19 cellular contexts compared by ENCODE assay signal in genomic region chr2:5781679-5782078, GRCh38.
DNase-seq lines count a peak whose midpoint lies in the region; FAIRE-seq and TF ChIP-seq lines count a peak whose summit lies in the region.
"Had no signal": no experiment of that assay in that cellular context is flagged by ENCODE, and none has a peak within 500 bp of the region (broad histone marks: within the 10 kb centered on the region; RNA-seq: fewer than 3 reads in every experiment).

No MANE protein-coding gene starts in this region.

- peaks cover 2% of the 10 kb centered on the region; the same call in 1 of the 2 replicates for H3K23me2 ChIP-seq in H1 (ENCODE audit: low read depth, low read length)

- WGBS in H1 (ENCODE audit: extremely low coverage in 1 of 2, insufficient coverage in 1 of 2, insufficient read length in 1 of 2, insufficient replicate concordance in 2 of 2, low coverage in 1 of 2, low lambda C conversion rate in 2 of 2, missing lambda C conversion rate in 1 of 2), 2 experiments = 95% methylated on average over 10 of the region's 14 CpGs; no CpG with 5 or more reads in 1 of the 2 experiments
- no CpG with 5 or more reads among the region's 14 CpGs for WGBS in trophoblast cell (ENCODE audit: extremely low coverage, insufficient coverage, insufficient read length)

- H3K4me3 ChIP-seq in H7 (ENCODE audit: insufficient read depth, low read depth, low read length) = no peak overlapping the region
- no peak overlapping the region for H3K4me3 ChIP-seq in H1 (ENCODE audit: extremely low read depth in 1 of 4, insufficient read depth in 2 of 4, low read depth in 3 of 4, low read length in 4 of 4)
- H3K4me3 ChIP-seq in trophoblast cell (ENCODE audit: low read depth, low read length) = no peak overlapping the region
- H3K4me3 ChIP-seq in foreskin fibroblast (ENCODE audit: low read depth in 1 of 2, low read length in 2 of 2) = no peak overlapping the region
- H3K4me3 ChIP-seq: GM12878, HAP-1 had no signal

- no peak overlapping the region for H2AK5ac ChIP-seq in H1 (ENCODE audit: low read depth, low read length)
- no peak overlapping the region for H2AK5ac ChIP-seq in trophoblast cell (ENCODE audit: low read length)

- FAIRE-seq in H1 (lab: Jason Lieb, UNC) = no peak
- FAIRE-seq: GM12878, GM19239 had no signal

- H3K27me3 ChIP-seq in H7 (ENCODE audit: control insufficient read depth, insufficient read depth, low read length) (no peaks in the 10 kb centered on the region), H1 (replicated peaks in 1 of 4; ENCODE audit: control insufficient read depth in 3 of 4, extremely low read depth in 1 of 4, insufficient read depth in 3 of 4, low read length in 3 of 4) (no peaks in the 10 kb centered on the region), trophoblast cell (ENCODE audit: insufficient read depth, low read length) (no peaks in the 10 kb centered on the region)

- no peaks in the 10 kb centered on the region for H3K36me3 Mint-ChIP-seq in activated CD4-positive, alpha-beta T cell treated with anti-CD3 and anti-CD28 coated beads, Interleukin-2, amount 10 ng/mL, durations not matched to agents 7 days and 5 days (ENCODE audit: low read depth)
- H3K36me3 Mint-ChIP-seq: CD4-positive, CD25-positive, alpha-beta regulatory T cell; CD8-positive, alpha-beta T cell had no signal

- H4K12ac ChIP-seq in trophoblast cell (ENCODE audit: low read depth, low read length) = no peak overlapping the region

- H4K91ac ChIP-seq in H1 (replicated peaks; ENCODE audit: insufficient read length, low read length) (no peak overlapping the region), trophoblast cell (ENCODE audit: low read depth, low read length) (no peak overlapping the region)

- H2BK20ac ChIP-seq in H1 (ENCODE audit: low read length) = no peak overlapping the region

- H3K18ac ChIP-seq in H1 (ENCODE audit: extremely low read depth, low read length) (no peak overlapping the region), trophoblast cell (ENCODE audit: low read length) (no peak overlapping the region)

- no peaks in the 10 kb centered on the region for H3K4me1 Mint-ChIP-seq in activated CD4-positive, alpha-beta T cell treated with anti-CD3 and anti-CD28 coated beads, Interleukin-2, amount 10 ng/mL, durations not matched to agents 7 days and 5 days
- H3K4me1 Mint-ChIP-seq: CD4-positive, CD25-positive, alpha-beta regulatory T cell had no signal

- no peak overlapping the region for H3K27ac Mint-ChIP-seq in activated CD4-positive, alpha-beta T cell treated with anti-CD3 and anti-CD28 coated beads, Interleukin-2, amount 10 ng/mL, durations not matched to agents 7 days and 5 days
- H3K27ac Mint-ChIP-seq: CD4-positive, CD25-positive, alpha-beta regulatory T cell; CD8-positive, alpha-beta T cell; HFFc6 had no signal

- no peak for TF ChIP-seq POLR2A in H1 (IDR thresholded peaks at IDR 0.05; ENCODE audit: control extremely low read depth in 1 of 2, low read depth in 2 of 2, low read length in 2 of 2)

- no peak overlapping the region for H4K5ac ChIP-seq in H1 (ENCODE audit: insufficient read length, low read depth, low read length)

- H3K9ac ChIP-seq in H1 (replicated peaks in 1 of 4; ENCODE audit: extremely low read depth in 1 of 4, low read depth in 3 of 4, low read length in 3 of 4) = no peak overlapping the region
- no peak overlapping the region for H3K9ac ChIP-seq in trophoblast cell (ENCODE audit: low read length)

- H3K23ac ChIP-seq in H1 (ENCODE audit: insufficient read length) (no peak overlapping the region), trophoblast cell (ENCODE audit: low read length) (no peak overlapping the region)

- CTCF ChIA-PET in H1 (lab: Charles Lee; ENCODE audit: partially characterized antibody) = no interaction called here
- CTCF ChIA-PET in activated CD4-positive, alpha-beta T cell treated with anti-CD3 and anti-CD28 coated beads, Interleukin-2, amount 10 ng/mL, durations not matched to agents 7 days and 5 days (lab: Charles Lee) = no interaction called here

- H2BK12ac ChIP-seq in H1 (ENCODE audit: low read depth, low read length) (no peak overlapping the region), trophoblast cell (ENCODE audit: low read length) (no peak overlapping the region)

- no peak overlapping the region for H3K4me3 Mint-ChIP-seq in activated CD4-positive, alpha-beta T cell treated with anti-CD3 and anti-CD28 coated beads, Interleukin-2, amount 10 ng/mL, durations not matched to agents 7 days and 5 days
- H3K4me3 Mint-ChIP-seq: CD4-positive, CD25-positive, alpha-beta regulatory T cell; CD8-positive, alpha-beta T cell; HFFc6 had no signal

- H2BK5ac ChIP-seq in H1 (ENCODE audit: low read depth, low read length) (no peak overlapping the region), trophoblast cell (ENCODE audit: low read depth, low read length, poor library complexity) (no peak overlapping the region)

- no peaks in the 10 kb centered on the region; a peak in 1 of 4 replicates for H3K9me3 ChIP-seq in H1 (ENCODE audit: insufficient read depth in 2 of 2, low read depth in 1 of 2, low read length in 1 of 2)
- no peaks in the 10 kb centered on the region for H3K9me3 ChIP-seq in trophoblast cell (ENCODE audit: insufficient read depth, low read depth, low read length)
- H3K9me3 ChIP-seq: Caco-2, HAP-1 had no signal

- no peak for TF ChIP-seq RAD21 in H1 (IDR thresholded peaks at IDR 0.05 in 1 of 2, conservative IDR thresholded peaks at IDR 0.05 in 1 of 2; ENCODE audit: low read depth in 2 of 2, low read length in 2 of 2)

- TF ChIP-seq EP300 in H1 (IDR thresholded peaks at IDR 0.05; ENCODE audit: borderline replicate concordance in 1 of 2, low read depth in 2 of 2, low read length in 2 of 2) = no peak

- H3K4me2 ChIP-seq in H1 (ENCODE audit: insufficient read depth in 1 of 2, low read depth in 2 of 2, low read length in 2 of 2) (no peak overlapping the region), trophoblast cell (ENCODE audit: low read length) (peak overlapping the region; percentile 12)

- H3K27me3 Mint-ChIP-seq in activated CD4-positive, alpha-beta T cell treated with anti-CD3 and anti-CD28 coated beads, Interleukin-2, amount 10 ng/mL, durations not matched to agents 7 days and 5 days = no peaks in the 10 kb centered on the region
- H3K27me3 Mint-ChIP-seq: CD4-positive, CD25-positive, alpha-beta regulatory T cell had no signal

- TF ChIP-seq CTCF in H1 (IDR thresholded peaks at IDR 0.05; ENCODE audit: control extremely low read depth in 1 of 3, insufficient read depth in 1 of 3, low read depth in 1 of 3, low read length in 3 of 3) = no peak
- TF ChIP-seq CTCF in foreskin fibroblast (IDR thresholded peaks at IDR 0.05; ENCODE audit: low read depth, low read length) = no peak

- H3K27ac ChIP-seq in H1 (ENCODE audit: low read depth, low read length) = no peak overlapping the region
- H3K27ac ChIP-seq in trophoblast cell (ENCODE audit: low read depth, low read length) = no peak overlapping the region

- POLR2A ChIA-PET in H1 (lab: Charles Lee; ENCODE audit: partially characterized antibody) = no interaction called here
- POLR2A ChIA-PET in activated CD4-positive, alpha-beta T cell treated with anti-CD3 and anti-CD28 coated beads, Interleukin-2, amount 10 ng/mL, durations not matched to agents 7 days and 5 days (lab: Charles Lee) = no interaction called here

- H3K79me2 ChIP-seq in H1 (ENCODE audit: control insufficient read depth in 1 of 2, insufficient read depth in 2 of 2, low read length in 2 of 2) (no peaks in the 10 kb centered on the region), trophoblast cell (ENCODE audit: control insufficient read depth, insufficient read depth, low read length, poor library complexity) (no peaks in the 10 kb centered on the region)

- H2BK15ac ChIP-seq in H1 (ENCODE audit: low read length) = no peak overlapping the region

- H3K36me3 ChIP-seq in H7 (replicated peaks; ENCODE audit: control insufficient read depth, insufficient read depth, low read length) (no peaks in the 10 kb centered on the region), H1 (ENCODE audit: control insufficient read depth in 2 of 4, insufficient read depth in 4 of 4, low read length in 3 of 4) (no peaks in the 10 kb centered on the region), trophoblast cell (ENCODE audit: control insufficient read depth in 1 of 2, insufficient read depth in 2 of 2, low read length in 2 of 2) (no peaks in the 10 kb centered on the region)
- H3K36me3 ChIP-seq: HAP-1 had no signal

- H2BK120ac ChIP-seq in H1 (replicated peaks; ENCODE audit: low read depth, low read length) (no peak overlapping the region), trophoblast cell (ENCODE audit: insufficient read depth, low read length, poor library complexity) (no peak overlapping the region)

- no peak overlapping the region for H3K4ac ChIP-seq in H1 (replicated peaks; ENCODE audit: insufficient read length, low read depth, low read length)
- H3K4ac ChIP-seq in trophoblast cell (ENCODE audit: low read depth, low read length) = no peak overlapping the region

- H3K56ac ChIP-seq in H1 (replicated peaks; ENCODE audit: insufficient read length, low read depth, low read length) = no peak overlapping the region

- H2AFZ ChIP-seq in H1 (ENCODE audit: low read length) = no peak overlapping the region
- H2AFZ ChIP-seq in trophoblast cell (ENCODE audit: insufficient read depth, low read length, poor library complexity) = no peak overlapping the region

- peak; percentile 6 for DNase-seq in ELF-1 (ENCODE audit: low read depth, low spot score)
- peak; percentile 17 for DNase-seq in H7
- no peak for DNase-seq in H1 (ENCODE audit: low read depth in 1 of 2, low spot score in 2 of 2)
- no peak for DNase-seq in trophoblast cell
- no peak for DNase-seq in activated CD4-positive, alpha-beta T cell treated with anti-CD3 and anti-CD28 coated beads, Interleukin-2, amount 10 ng/mL, durations not matched to agents 7 days and 5 days
- DNase-seq in NCI-H2196 treated with DMSO at 0.1 percent for 48 hours (lab: John Stamatoyannopoulos, UW; ENCODE audit: unreplicated experiment) = no peak
- no peak for DNase-seq in foreskin fibroblast
- DNase-seq: C1 segment of cervical spinal cord; Caco-2; CD4-positive, CD25-positive, alpha-beta regulatory T cell; CD8-positive, alpha-beta T cell; DMS153; DND-41; GDM1; GOT3; HFFc6 had no signal

- peaks cover 0 to 3% (median 0%) of the 10 kb centered on the region in 4 experiments; a peak in 1 of 7 replicates for H3K4me1 ChIP-seq in H1 (replicated peaks in 1 of 4; ENCODE audit: control insufficient read depth in 3 of 4, insufficient read depth in 4 of 4, low read length in 3 of 4)
- peaks cover 0 to 9% of the 10 kb centered on the region in 2 experiments for H3K4me1 ChIP-seq in trophoblast cell (ENCODE audit: control insufficient read depth in 1 of 2, insufficient read depth in 2 of 2, low read length in 2 of 2)
- H3K4me1 ChIP-seq: Caco-2, HAP-1 had no signal

- no peak overlapping the region for H3K14ac ChIP-seq in H1 (ENCODE audit: insufficient read length)
- H3K14ac ChIP-seq in trophoblast cell (ENCODE audit: low read length) = no peak overlapping the region

- no peaks in the 10 kb centered on the region for H3K79me1 ChIP-seq in H1 (ENCODE audit: low read depth, low read length)
- peaks cover 4% of the 10 kb centered on the region for H3K79me1 ChIP-seq in trophoblast cell (ENCODE audit: low read length)

- no peaks in the 10 kb centered on the region for H4K20me1 ChIP-seq in H1 (replicated peaks in 1 of 2; ENCODE audit: control insufficient read depth in 1 of 2, insufficient read depth in 2 of 2, low read length in 2 of 2)

- H4K8ac ChIP-seq in H1 (ENCODE audit: extremely low read depth, insufficient read depth, low read length) (peak overlapping the region; percentile 35), trophoblast cell (ENCODE audit: low read depth, low read length) (no peak overlapping the region)

- peaks cover 3% of the 10 kb centered on the region for H3K9me3 Mint-ChIP-seq in activated CD4-positive, alpha-beta T cell treated with anti-CD3 and anti-CD28 coated beads, Interleukin-2, amount 10 ng/mL, durations not matched to agents 7 days and 5 days

Comparison
In these comparisons a context has a peak if more than half of its experiments do, and no peak if none do; other contexts are left out.
1. DNase-seq: peak in ELF-1 (single experiment) and H7 (single experiment); none in H1 (0 of 2), trophoblast cell (0 of 2), activated CD4-positive, alpha-beta T cell treated with anti-CD3 and anti-CD28 coated beads, Interleukin-2, amount 10 ng/mL, durations not matched to agents 7 days and 5 days (single experiment), NCI-H2196 treated with DMSO at 0.1 percent for 48 hours (single experiment) and foreskin fibroblast (0 of 2).